In the genomic region with DNA sequence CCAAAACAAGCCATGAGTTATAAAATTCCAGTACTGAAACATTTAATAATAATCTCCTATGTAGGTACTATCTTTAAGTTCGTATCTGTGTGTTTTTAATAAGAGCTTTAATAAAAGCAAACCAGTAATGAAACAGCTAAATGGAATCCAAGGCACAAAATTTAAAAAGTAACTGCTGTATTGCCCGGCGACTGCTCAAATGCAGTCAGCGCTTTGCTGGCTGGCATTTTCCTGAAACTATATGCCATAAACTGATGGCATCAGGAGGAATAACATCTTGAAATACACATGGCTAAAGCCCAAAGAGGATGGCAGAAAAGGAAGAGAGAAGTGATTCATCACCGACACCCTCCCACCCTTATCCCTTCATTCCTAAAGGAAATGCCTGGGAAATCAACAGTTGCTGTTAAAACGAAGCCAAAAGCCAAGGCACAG, we compare ENCODE assay signal across 2 cellular contexts.
TF ChIP-seq lines count a peak whose summit lies in the region.

No MANE protein-coding gene starts in this region.

TF ChIP-seq in liver, 16 proteins besides CTCF, POLR2A, EP300 and RAD21 (continued from another document):
- TF ChIP-seq, protein P1, sequence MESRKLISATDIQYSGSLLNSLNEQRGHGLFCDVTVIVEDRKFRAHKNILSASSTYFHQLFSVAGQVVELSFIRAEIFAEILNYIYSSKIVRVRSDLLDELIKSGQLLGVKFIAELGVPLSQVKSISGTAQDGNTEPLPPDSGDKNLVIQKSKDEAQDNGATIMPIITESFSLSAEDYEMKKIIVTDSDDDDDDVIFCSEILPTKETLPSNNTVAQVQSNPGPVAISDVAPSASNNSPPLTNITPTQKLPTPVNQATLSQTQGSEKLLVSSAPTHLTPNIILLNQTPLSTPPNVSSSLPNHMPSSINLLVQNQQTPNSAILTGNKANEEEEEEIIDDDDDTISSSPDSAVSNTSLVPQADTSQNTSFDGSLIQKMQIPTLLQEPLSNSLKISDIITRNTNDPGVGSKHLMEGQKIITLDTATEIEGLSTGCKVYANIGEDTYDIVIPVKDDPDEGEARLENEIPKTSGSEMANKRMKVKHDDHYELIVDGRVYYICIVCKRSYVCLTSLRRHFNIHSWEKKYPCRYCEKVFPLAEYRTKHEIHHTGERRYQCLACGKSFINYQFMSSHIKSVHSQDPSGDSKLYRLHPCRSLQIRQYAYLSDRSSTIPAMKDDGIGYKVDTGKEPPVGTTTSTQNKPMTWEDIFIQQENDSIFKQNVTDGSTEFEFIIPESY (IDR thresholded peaks at IDR 0.05): no peak
- TF ChIP-seq SP1 (IDR thresholded peaks at IDR 0.05) (no peak), FOXA2 (IDR thresholded peaks at IDR 0.05) (no peak), EGR1 (IDR thresholded peaks at IDR 0.05; ENCODE audit: low read depth in 2 of 2) (no peak), RXRA (IDR thresholded peaks at IDR 0.05) (no peak), JUND (IDR thresholded peaks at IDR 0.05) (no peak), GABPA (IDR thresholded peaks at IDR 0.05 in 1 of 2, conservative IDR thresholded peaks at IDR 0.05 in 1 of 2) (no peak), YY1 (IDR thresholded peaks at IDR 0.05) (no peak), HNF4G (IDR thresholded peaks at IDR 0.05) (no peak), TAF1 (conservative IDR thresholded peaks at IDR 0.05) (no peak), HNF4A (conservative IDR thresholded peaks at IDR 0.05) (no peak)

TF ChIP-seq in HepG2, 621 proteins besides CTCF, POLR2A, EP300 and RAD21 (continued from another document):
- TF ChIP-seq HNF1A (IDR thresholded peaks at IDR 0.05; ENCODE audit: low read depth): no peak
- no peak for TF ChIP-seq HNF1A (CRISPR knock-in tag; IDR thresholded peaks at IDR 0.05; ENCODE audit: borderline replicate concordance)
- no peak for TF ChIP-seq ZFP36 (IDR thresholded peaks at IDR 0.05; ENCODE audit: borderline replicate concordance, low read depth, low read length, partially characterized antibody)
- no peak for TF ChIP-seq PPARG (CRISPR knock-in tag; conservative IDR thresholded peaks at IDR 0.05)
- TF ChIP-seq, protein P2, sequence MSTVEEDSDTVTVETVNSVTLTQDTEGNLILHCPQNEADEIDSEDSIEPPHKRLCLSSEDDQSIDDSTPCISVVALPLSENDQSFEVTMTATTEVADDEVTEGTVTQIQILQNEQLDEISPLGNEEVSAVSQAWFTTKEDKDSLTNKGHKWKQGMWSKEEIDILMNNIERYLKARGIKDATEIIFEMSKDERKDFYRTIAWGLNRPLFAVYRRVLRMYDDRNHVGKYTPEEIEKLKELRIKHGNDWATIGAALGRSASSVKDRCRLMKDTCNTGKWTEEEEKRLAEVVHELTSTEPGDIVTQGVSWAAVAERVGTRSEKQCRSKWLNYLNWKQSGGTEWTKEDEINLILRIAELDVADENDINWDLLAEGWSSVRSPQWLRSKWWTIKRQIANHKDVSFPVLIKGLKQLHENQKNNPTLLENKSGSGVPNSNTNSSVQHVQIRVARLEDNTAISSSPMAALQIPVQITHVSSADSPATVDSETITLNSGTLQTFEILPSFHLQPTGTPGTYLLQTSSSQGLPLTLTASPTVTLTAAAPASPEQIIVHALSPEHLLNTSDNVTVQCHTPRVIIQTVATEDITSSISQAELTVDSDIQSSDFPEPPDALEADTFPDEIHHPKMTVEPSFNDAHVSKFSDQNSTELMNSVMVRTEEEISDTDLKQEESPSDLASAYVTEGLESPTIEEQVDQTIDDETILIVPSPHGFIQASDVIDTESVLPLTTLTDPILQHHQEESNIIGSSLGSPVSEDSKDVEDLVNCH (CRISPR knock-in tag; IDR thresholded peaks at IDR 0.05): no peak
- no peak for TF ChIP-seq ZNF780A (CRISPR knock-in tag; IDR thresholded peaks at IDR 0.05)
- TF ChIP-seq, protein P3, sequence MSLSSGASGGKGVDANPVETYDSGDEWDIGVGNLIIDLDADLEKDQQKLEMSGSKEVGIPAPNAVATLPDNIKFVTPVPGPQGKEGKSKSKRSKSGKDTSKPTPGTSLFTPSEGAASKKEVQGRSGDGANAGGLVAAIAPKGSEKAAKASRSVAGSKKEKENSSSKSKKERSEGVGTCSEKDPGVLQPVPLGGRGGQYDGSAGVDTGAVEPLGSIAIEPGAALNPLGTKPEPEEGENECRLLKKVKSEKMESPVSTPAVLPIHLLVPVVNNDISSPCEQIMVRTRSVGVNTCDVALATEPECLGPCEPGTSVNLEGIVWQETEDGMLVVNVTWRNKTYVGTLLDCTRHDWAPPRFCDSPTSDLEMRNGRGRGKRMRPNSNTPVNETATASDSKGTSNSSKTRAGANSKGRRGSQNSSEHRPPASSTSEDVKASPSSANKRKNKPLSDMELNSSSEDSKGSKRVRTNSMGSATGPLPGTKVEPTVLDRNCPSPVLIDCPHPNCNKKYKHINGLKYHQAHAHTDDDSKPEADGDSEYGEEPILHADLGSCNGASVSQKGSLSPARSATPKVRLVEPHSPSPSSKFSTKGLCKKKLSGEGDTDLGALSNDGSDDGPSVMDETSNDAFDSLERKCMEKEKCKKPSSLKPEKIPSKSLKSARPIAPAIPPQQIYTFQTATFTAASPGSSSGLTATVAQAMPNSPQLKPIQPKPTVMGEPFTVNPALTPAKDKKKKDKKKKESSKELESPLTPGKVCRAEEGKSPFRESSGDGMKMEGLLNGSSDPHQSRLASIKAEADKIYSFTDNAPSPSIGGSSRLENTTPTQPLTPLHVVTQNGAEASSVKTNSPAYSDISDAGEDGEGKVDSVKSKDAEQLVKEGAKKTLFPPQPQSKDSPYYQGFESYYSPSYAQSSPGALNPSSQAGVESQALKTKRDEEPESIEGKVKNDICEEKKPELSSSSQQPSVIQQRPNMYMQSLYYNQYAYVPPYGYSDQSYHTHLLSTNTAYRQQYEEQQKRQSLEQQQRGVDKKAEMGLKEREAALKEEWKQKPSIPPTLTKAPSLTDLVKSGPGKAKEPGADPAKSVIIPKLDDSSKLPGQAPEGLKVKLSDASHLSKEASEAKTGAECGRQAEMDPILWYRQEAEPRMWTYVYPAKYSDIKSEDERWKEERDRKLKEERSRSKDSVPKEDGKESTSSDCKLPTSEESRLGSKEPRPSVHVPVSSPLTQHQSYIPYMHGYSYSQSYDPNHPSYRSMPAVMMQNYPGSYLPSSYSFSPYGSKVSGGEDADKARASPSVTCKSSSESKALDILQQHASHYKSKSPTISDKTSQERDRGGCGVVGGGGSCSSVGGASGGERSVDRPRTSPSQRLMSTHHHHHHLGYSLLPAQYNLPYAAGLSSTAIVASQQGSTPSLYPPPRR (CRISPR knock-in tag; IDR thresholded peaks at IDR 0.05; ENCODE audit: borderline replicate concordance): no peak
- no peak for TF ChIP-seq KLF11 (CRISPR knock-in tag; IDR thresholded peaks at IDR 0.05)
- no peak for TF ChIP-seq ZNF333 (CRISPR knock-in tag; IDR thresholded peaks at IDR 0.05; ENCODE audit: borderline replicate concordance)
- no peak for TF ChIP-seq ZNF3 (CRISPR knock-in tag; IDR thresholded peaks at IDR 0.05)
- no peak for TF ChIP-seq RFX3 (CRISPR knock-in tag; IDR thresholded peaks at IDR 0.05)
- TF ChIP-seq GATAD2A (CRISPR knock-in tag; IDR thresholded peaks at IDR 0.05): no peak
- TF ChIP-seq, protein P4, sequence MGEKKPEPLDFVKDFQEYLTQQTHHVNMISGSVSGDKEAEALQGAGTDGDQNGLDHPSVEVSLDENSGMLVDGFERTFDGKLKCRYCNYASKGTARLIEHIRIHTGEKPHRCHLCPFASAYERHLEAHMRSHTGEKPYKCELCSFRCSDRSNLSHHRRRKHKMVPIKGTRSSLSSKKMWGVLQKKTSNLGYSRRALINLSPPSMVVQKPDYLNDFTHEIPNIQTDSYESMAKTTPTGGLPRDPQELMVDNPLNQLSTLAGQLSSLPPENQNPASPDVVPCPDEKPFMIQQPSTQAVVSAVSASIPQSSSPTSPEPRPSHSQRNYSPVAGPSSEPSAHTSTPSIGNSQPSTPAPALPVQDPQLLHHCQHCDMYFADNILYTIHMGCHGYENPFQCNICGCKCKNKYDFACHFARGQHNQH (CRISPR knock-in tag; IDR thresholded peaks at IDR 0.05): no peak
- TF ChIP-seq, protein P5, sequence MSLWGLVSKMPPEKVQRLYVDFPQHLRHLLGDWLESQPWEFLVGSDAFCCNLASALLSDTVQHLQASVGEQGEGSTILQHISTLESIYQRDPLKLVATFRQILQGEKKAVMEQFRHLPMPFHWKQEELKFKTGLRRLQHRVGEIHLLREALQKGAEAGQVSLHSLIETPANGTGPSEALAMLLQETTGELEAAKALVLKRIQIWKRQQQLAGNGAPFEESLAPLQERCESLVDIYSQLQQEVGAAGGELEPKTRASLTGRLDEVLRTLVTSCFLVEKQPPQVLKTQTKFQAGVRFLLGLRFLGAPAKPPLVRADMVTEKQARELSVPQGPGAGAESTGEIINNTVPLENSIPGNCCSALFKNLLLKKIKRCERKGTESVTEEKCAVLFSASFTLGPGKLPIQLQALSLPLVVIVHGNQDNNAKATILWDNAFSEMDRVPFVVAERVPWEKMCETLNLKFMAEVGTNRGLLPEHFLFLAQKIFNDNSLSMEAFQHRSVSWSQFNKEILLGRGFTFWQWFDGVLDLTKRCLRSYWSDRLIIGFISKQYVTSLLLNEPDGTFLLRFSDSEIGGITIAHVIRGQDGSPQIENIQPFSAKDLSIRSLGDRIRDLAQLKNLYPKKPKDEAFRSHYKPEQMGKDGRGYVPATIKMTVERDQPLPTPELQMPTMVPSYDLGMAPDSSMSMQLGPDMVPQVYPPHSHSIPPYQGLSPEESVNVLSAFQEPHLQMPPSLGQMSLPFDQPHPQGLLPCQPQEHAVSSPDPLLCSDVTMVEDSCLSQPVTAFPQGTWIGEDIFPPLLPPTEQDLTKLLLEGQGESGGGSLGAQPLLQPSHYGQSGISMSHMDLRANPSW (CRISPR knock-in tag; IDR thresholded peaks at IDR 0.05; ENCODE audit: borderline replicate concordance): no peak
- TF ChIP-seq ZNF850 (CRISPR knock-in tag; conservative IDR thresholded peaks at IDR 0.05): no peak
- TF ChIP-seq, protein P6, sequence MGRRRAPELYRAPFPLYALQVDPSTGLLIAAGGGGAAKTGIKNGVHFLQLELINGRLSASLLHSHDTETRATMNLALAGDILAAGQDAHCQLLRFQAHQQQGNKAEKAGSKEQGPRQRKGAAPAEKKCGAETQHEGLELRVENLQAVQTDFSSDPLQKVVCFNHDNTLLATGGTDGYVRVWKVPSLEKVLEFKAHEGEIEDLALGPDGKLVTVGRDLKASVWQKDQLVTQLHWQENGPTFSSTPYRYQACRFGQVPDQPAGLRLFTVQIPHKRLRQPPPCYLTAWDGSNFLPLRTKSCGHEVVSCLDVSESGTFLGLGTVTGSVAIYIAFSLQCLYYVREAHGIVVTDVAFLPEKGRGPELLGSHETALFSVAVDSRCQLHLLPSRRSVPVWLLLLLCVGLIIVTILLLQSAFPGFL (CRISPR knock-in tag; IDR thresholded peaks at IDR 0.05): no peak
- TF ChIP-seq, protein P7, sequence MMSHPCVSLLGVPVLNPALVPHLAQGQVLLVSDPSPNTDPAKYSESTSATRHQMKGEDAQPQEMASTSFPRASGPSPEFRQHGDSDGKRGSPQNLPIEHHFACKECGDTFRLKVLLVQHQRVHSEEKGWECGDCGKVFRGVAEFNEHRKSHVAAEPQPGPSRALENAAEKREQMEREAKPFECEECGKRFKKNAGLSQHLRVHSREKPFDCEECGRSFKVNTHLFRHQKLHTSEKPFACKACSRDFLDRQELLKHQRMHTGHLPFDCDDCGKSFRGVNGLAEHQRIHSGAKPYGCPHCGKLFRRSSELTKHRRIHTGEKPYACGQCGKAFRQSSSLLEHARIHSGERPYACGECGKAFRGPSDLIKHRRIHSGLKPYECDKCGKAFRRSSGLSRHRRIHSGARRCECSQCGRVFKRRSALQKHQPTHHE (CRISPR knock-in tag; IDR thresholded peaks at IDR 0.05; ENCODE audit: borderline replicate concordance): no peak
